ENCODE assay signal across 21 cellular contexts in the genomic region with DNA sequence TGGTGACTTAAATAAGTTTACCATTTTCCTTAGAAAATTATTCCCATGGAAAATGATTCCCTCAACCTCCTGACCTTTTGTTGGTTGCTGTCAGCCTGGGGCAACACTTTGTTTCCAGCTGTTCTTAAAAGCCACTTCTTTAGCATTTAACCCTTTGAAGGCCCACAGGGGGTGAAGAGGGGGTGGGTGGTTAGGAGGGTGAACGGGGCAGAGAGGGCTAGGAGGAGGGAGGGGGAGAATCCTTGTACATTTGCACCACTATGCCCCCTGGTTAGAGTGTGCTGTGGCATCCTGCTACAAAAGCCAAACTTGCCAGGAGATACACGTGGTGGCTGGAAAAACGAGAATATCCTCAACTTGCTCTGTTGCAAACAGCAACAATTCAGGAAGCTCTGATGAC.
"Had no signal": no experiment of that assay in that cellular context is flagged by ENCODE, and none has a peak within 500 bp of the region (broad histone marks: within the 10 kb centered on the region; RNA-seq: fewer than 3 reads in every experiment).

No MANE protein-coding gene starts in this region.

- ATAC-seq: activated naive CD4-positive, alpha-beta T cell treated with anti-CD3 and anti-CD28 coated beads, Interleukin-2, amount 50 U/mL, for 72 hours; mucosa of descending colon; right lobe of liver; stimulated activated effector memory CD8-positive, alpha-beta T cell treated with anti-CD3 and anti-CD28 coated beads, Interleukin-12 subunit alpha, Interleukin-12 subunit beta, amount 100 ng/mL, for 72 hours; T-cell had no signal

- H3K27ac Mint-ChIP-seq: activated B cell treated with CpG ODN at 0.5 μM for 24 hours; activated CD4-positive, alpha-beta memory T cell treated with anti-CD3 and anti-CD28 coated beads for 36 hours; activated naive CD4-positive, alpha-beta T cell treated with anti-CD3 and anti-CD28 coated beads, Interleukin-2, amount 50 U/mL, for 72 hours; activated T-helper 1 cell treated with anti-CD3 and anti-CD28 coated beads, Interleukin-12 subunit alpha, Interleukin-12 subunit beta, Interleukin-2, Interleukin-4 antibody, amounts not matched to agents 30 ng/mL and 10 ng/mL and 1 ng/mL, durations not matched to agents 14 hours and 24 hours and 36 hours; memory B cell; naive B cell; stimulated activated effector memory CD8-positive, alpha-beta T cell treated with anti-CD3 and anti-CD28 coated beads, Interleukin-12 subunit alpha, Interleukin-12 subunit beta, amount 100 ng/mL, for 72 hours; T-cell had no signal

- H3K36me3 Mint-ChIP-seq: activated CD4-positive, alpha-beta memory T cell treated with anti-CD3 and anti-CD28 coated beads for 36 hours; activated naive CD4-positive, alpha-beta T cell treated with anti-CD3 and anti-CD28 coated beads, Interleukin-2, amount 50 U/mL, for 72 hours; memory B cell; naive B cell; stimulated activated effector memory CD8-positive, alpha-beta T cell treated with anti-CD3 and anti-CD28 coated beads, Interleukin-12 subunit alpha, Interleukin-12 subunit beta, amount 100 ng/mL, for 72 hours; T-cell had no signal

- H3K4me3 ChIP-seq: adrenal gland, mucosa of descending colon, right lobe of liver, thoracic aorta, upper lobe of left lung had no signal

- H3K4me1 Mint-ChIP-seq: activated B cell treated with CpG ODN at 0.5 μM for 24 hours; memory B cell; naive B cell; stimulated activated effector memory CD8-positive, alpha-beta T cell treated with anti-CD3 and anti-CD28 coated beads, Interleukin-12 subunit alpha, Interleukin-12 subunit beta, amount 100 ng/mL, for 72 hours; T-cell had no signal

- H3K36me3 ChIP-seq: adrenal gland, neutrophil, right lobe of liver, thoracic aorta, upper lobe of left lung had no signal

- DNase-seq: activated B cell treated with CpG ODN at 0.5 μM for 24 hours; activated CD4-positive, alpha-beta memory T cell treated with anti-CD3 and anti-CD28 coated beads for 36 hours; activated CD4-positive, alpha-beta T cell treated with anti-CD3 and anti-CD28 coated beads for 4 hours; activated gamma-delta T cell treated with Interleukin-2 at 50 U/mL for 16 hours; activated T-cell treated with anti-CD3 and anti-CD28 coated beads for 4 hours; adrenal gland; cerebellar nuclear complex; effector memory CD4-positive, alpha-beta T cell; mucosa of descending colon; naive B cell; right lobe of liver; stimulated activated CD4-positive, alpha-beta T cell treated with anti-CD3 and anti-CD28 coated beads, Interleukin-4, amount 100 ng/mL, for 24 hours; T-cell; upper lobe of left lung had no signal

- H3K27ac ChIP-seq: adrenal gland, neutrophil, parathyroid adenoma, right lobe of liver, thoracic aorta, upper lobe of left lung had no signal

- H3K9me3 Mint-ChIP-seq: activated B cell treated with CpG ODN at 0.5 μM for 24 hours; activated CD4-positive, alpha-beta memory T cell treated with anti-CD3 and anti-CD28 coated beads for 36 hours; activated naive CD4-positive, alpha-beta T cell treated with anti-CD3 and anti-CD28 coated beads, Interleukin-2, amount 50 U/mL, for 72 hours; activated T-helper 1 cell treated with anti-CD3 and anti-CD28 coated beads, Interleukin-12 subunit alpha, Interleukin-12 subunit beta, Interleukin-2, Interleukin-4 antibody, amounts not matched to agents 30 ng/mL and 10 ng/mL and 1 ng/mL, durations not matched to agents 14 hours and 24 hours and 36 hours; stimulated activated effector memory CD8-positive, alpha-beta T cell treated with anti-CD3 and anti-CD28 coated beads, Interleukin-12 subunit alpha, Interleukin-12 subunit beta, amount 100 ng/mL, for 72 hours; T-cell had no signal

- H3K9me3 ChIP-seq: adrenal gland, mucosa of descending colon, neutrophil, right lobe of liver, thoracic aorta, upper lobe of left lung had no signal

- H3K4me3 Mint-ChIP-seq: activated B cell treated with CpG ODN at 0.5 μM for 24 hours; activated CD4-positive, alpha-beta memory T cell treated with anti-CD3 and anti-CD28 coated beads for 36 hours; activated T-helper 1 cell treated with anti-CD3 and anti-CD28 coated beads, Interleukin-12 subunit alpha, Interleukin-12 subunit beta, Interleukin-2, Interleukin-4 antibody, amounts not matched to agents 30 ng/mL and 10 ng/mL and 1 ng/mL, durations not matched to agents 14 hours and 24 hours and 36 hours; memory B cell; naive B cell; stimulated activated effector memory CD8-positive, alpha-beta T cell treated with anti-CD3 and anti-CD28 coated beads, Interleukin-12 subunit alpha, Interleukin-12 subunit beta, amount 100 ng/mL, for 72 hours; T-cell had no signal

- H3K27me3 Mint-ChIP-seq: activated B cell treated with CpG ODN at 0.5 μM for 24 hours, memory B cell had no signal

- H3K27me3 ChIP-seq: adrenal gland, right lobe of liver, upper lobe of left lung had no signal

- H3K4me1 ChIP-seq: adrenal gland, parathyroid adenoma, right lobe of liver, upper lobe of left lung had no signal
